13 cellular contexts compared by ENCODE assay signal in the genomic region with DNA sequence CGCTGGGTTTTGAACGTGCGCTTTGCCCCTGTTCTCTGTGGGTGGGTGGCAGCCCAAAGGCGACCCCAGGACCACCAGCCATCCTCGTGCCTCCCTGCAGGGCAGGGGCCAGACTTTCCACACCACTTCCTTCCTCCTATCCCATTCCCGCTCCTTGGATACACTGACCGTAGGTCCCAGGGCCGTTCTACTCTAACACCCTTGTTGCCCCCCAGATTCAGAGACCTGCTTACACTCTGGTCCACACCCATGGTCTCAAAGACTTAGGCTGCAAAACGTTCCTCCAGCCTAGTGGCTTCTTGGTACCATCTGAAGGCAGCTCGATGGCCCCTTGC. TPM values are rescaled to one million over a fixed set of nuclear protein-coding genes. Genes with fewer than 3 reads are reported as not detected.
DNase-seq lines count a peak whose midpoint lies in the region; ATAC-seq and TF ChIP-seq lines count a peak whose summit lies in the region.
"Had no signal": no experiment of that assay in that cellular context is flagged by ENCODE, and none has a peak within 500 bp of the region (broad histone marks: within the 10 kb centered on the region; RNA-seq: fewer than 3 reads in every experiment).

No MANE protein-coding gene starts in this region.

- H3K9me3 ChIP-seq in breast epithelium (no peaks in the 10 kb centered on the region), mammary epithelial cell (replicated peaks; ENCODE audit: insufficient read depth, low read length) (no peaks in the 10 kb centered on the region), thymus (ENCODE audit: control insufficient read depth) (no peaks in the 10 kb centered on the region), GM23248 (ENCODE audit: low read depth) (no peaks in the 10 kb centered on the region), mucosa of descending colon (no peaks in the 10 kb centered on the region)
- H3K9me3 ChIP-seq: transverse colon had no signal

- dilution Hi-C loops in mammary epithelial cell (cut with HindIII; ENCODE audit: low sequenced_read_pairs) = no loop called here

- no peaks in the 10 kb centered on the region for H4K20me1 ChIP-seq in mammary epithelial cell (ENCODE audit: insufficient read depth, low read length)
- H4K20me1 ChIP-seq in GM23248 (ENCODE audit: insufficient read depth) = no peaks in the 10 kb centered on the region

- CTCF ChIA-PET in MCF 10A (lab: Yijun Ruan, JAX) (interaction anchor here (0.7 kb wide), 1 partner anchor 449 kb away, joined by 3 read pairs; no protein-coding TSS in a partner anchor), mammary epithelial cell (lab: Charles Lee; ENCODE audit: low non-redundant PET) (no interaction called here)

- H3K27me3 ChIP-seq in breast epithelium (peaks cover 2 to 22% of the 10 kb centered on the region in 2 donors), mammary epithelial cell (ENCODE audit: insufficient read depth, low read length) (peaks cover 37% of the 10 kb centered on the region), thymus (ENCODE audit: control insufficient read depth, insufficient read depth) (peaks cover 15% of the 10 kb centered on the region), GM23248 (replicated peaks; ENCODE audit: insufficient read depth) (peaks cover 45% of the 10 kb centered on the region)

- TF ChIP-seq POLR2A in breast epithelium (IDR thresholded peaks at IDR 0.05) = no peak

- H3K4me1 ChIP-seq in breast epithelium = no peaks in the 10 kb centered on the region
- no peaks in the 10 kb centered on the region for H3K4me1 ChIP-seq in mammary epithelial cell (ENCODE audit: insufficient read depth, low read length)
- peaks cover 5% of the 10 kb centered on the region for H3K4me1 ChIP-seq in thymus (ENCODE audit: control insufficient read depth, insufficient read depth, low read length)
- H3K4me1 ChIP-seq in GM23248 (ENCODE audit: insufficient read depth) = no peaks in the 10 kb centered on the region
- H3K4me1 ChIP-seq in mucosa of descending colon (ENCODE audit: low read depth) = no peaks in the 10 kb centered on the region
- H3K4me1 ChIP-seq: transverse colon had no signal

- POLR2A ChIA-PET in MCF 10A (lab: Yijun Ruan, JAX) = no interaction called here

- BruUV-seq in MCF 10A (replicated peaks; lab: Mats Ljungman, UMichigan) (no TSS peak), mammary epithelial cell (replicated peaks; lab: Mats Ljungman, UMichigan) (no TSS peak)

- no peak for DNase-seq in breast epithelium (ENCODE audit: low spot score in 2 of 2)
- no peak for DNase-seq in MCF 10A (ENCODE audit: unreplicated experiment)
- DNase-seq in mammary epithelial cell = no peak
- DNase-seq in naive B cell = no peak
- no peak for DNase-seq in GM23248
- DNase-seq in G401 (ENCODE audit: low spot score) = no peak
- no peak for DNase-seq in mucosa of descending colon
- DNase-seq: AML-193, transverse colon had no signal

- H3K79me2 ChIP-seq in mammary epithelial cell (ENCODE audit: insufficient read depth, low read length) (no peaks in the 10 kb centered on the region), GM23248 (ENCODE audit: insufficient read depth) (no peaks in the 10 kb centered on the region)

- H3K36me3 Mint-ChIP-seq in MCF 10A (ENCODE audit: insufficient read depth, unreplicated experiment) (no peaks in the 10 kb centered on the region), naive B cell (peaks cover 0 to 11% of the 10 kb centered on the region in 2 donors)

- WGBS in mammary epithelial cell (ENCODE audit: low coverage, missing lambda C conversion rate) = 83% methylated on average over 1 of the region's 10 CpGs
- WGBS in thymus = 48% methylated on average over 10 of the region's 10 CpGs
- WGBS in GM23248 (ENCODE audit: low coverage in 1 of 2, low lambda C conversion rate in 2 of 2, missing lambda C conversion rate in 2 of 2), 2 experiments = 57 to 60% methylated on average over 10 of the region's 10 CpGs

- H3K4me1 Mint-ChIP-seq in MCF 10A (ENCODE audit: insufficient read depth, unreplicated experiment) = no peaks in the 10 kb centered on the region
- H3K4me1 Mint-ChIP-seq in naive B cell = peaks cover 5 to 15% (median 11%) of the 10 kb centered on the region in 3 donors

- H3K9me2 ChIP-seq in GM23248 (ENCODE audit: insufficient read depth) = no peaks in the 10 kb centered on the region

- ATAC-seq in naive B cell (ENCODE audit: low read depth in 2 of 2) (no peak), mucosa of descending colon (no peak)
- ATAC-seq: HCT116 had no signal

- H3K27me3 Mint-ChIP-seq in MCF 10A (ENCODE audit: insufficient read depth, unreplicated experiment) (peaks cover 70% of the 10 kb centered on the region), naive B cell (peaks cover 58 to 78% (median 75%) of the 10 kb centered on the region in 3 donors)

- H3K27ac Mint-ChIP-seq in MCF 10A (ENCODE audit: low read depth, unreplicated experiment) (no peak overlapping the region), naive B cell (no peak overlapping the region)

- TF ChIP-seq CTCF in breast epithelium (IDR thresholded peaks at IDR 0.05) (no peak), MCF 10A (IDR thresholded peaks at IDR 0.05; ENCODE audit: unreplicated experiment) (no peak), mammary epithelial cell (conservative IDR thresholded peaks at IDR 0.05 in 1 of 2, IDR thresholded peaks at IDR 0.05 in 1 of 2; ENCODE audit: extremely low read depth in 1 of 2, insufficient read depth in 1 of 2, low read depth in 1 of 2, low read length in 2 of 2) (no peak), mucosa of descending colon (IDR thresholded peaks at IDR 0.05) (no peak)

- H3K36me3 ChIP-seq in breast epithelium = no peaks in the 10 kb centered on the region
- H3K36me3 ChIP-seq in mammary epithelial cell (ENCODE audit: insufficient read depth, low read length) = no peaks in the 10 kb centered on the region
- H3K36me3 ChIP-seq in thymus (ENCODE audit: control insufficient read depth, insufficient read depth) = no peaks in the 10 kb centered on the region
- no peaks in the 10 kb centered on the region for H3K36me3 ChIP-seq in GM23248 (ENCODE audit: low read depth)
- H3K36me3 ChIP-seq in mucosa of descending colon (ENCODE audit: low read depth) = no peaks in the 10 kb centered on the region
- H3K36me3 ChIP-seq: transverse colon had no signal

- peaks cover 8% of the 10 kb centered on the region for H3K9me3 Mint-ChIP-seq in MCF 10A (ENCODE audit: unreplicated experiment)
- H3K9me3 Mint-ChIP-seq in naive B cell = peaks cover 0 to 5% (median 2%) of the 10 kb centered on the region in 7 donors

- H3K4me3 Mint-ChIP-seq in MCF 10A (ENCODE audit: unreplicated experiment) = no peak overlapping the region
- H3K4me3 Mint-ChIP-seq in naive B cell = peak overlapping the region; percentile 37 to 84 (median 65)

- no peaks in the 10 kb centered on the region for H3F3A ChIP-seq in GM23248 (ENCODE audit: insufficient read depth)

- H3K27ac ChIP-seq in breast epithelium = no peak overlapping the region
- H3K27ac ChIP-seq in mammary epithelial cell (ENCODE audit: insufficient read depth, low read depth, low read length) = no peak overlapping the region
- H3K27ac ChIP-seq in thymus (ENCODE audit: low read depth) = no peak overlapping the region
- H3K27ac ChIP-seq in GM23248 = no peak overlapping the region
- H3K27ac ChIP-seq: HL-60, transverse colon had no signal

- intact Hi-C loops in breast epithelium (cut with DNase I; ENCODE audit: low total_unique reads) (no loop called here), MCF 10A (cut with micrococcal nuclease) (no loop called here), mammary epithelial cell (cut with micrococcal nuclease) (no loop called here), mucosa of descending colon (cut with DNase I, micrococcal nuclease) (no loop called here)

- H3K9ac ChIP-seq in mammary epithelial cell (ENCODE audit: insufficient read depth, low read length) (no peak overlapping the region), GM23248 (no peak overlapping the region)

- peak overlapping the region; percentile 22 to 69 (median 50) for H3K4me3 ChIP-seq in breast epithelium
- peak overlapping the region in 1 of 3 experiments; percentile 24 for H3K4me3 ChIP-seq in mammary epithelial cell (replicated peaks in 1 of 3; ENCODE audit: insufficient read depth in 1 of 3, low read depth in 2 of 3, low read length in 3 of 3)
- peak overlapping the region; percentile 51 for H3K4me3 ChIP-seq in thymus (ENCODE audit: low read length)
- H3K4me3 ChIP-seq in GM23248 = no peak overlapping the region
- no peak overlapping the region for H3K4me3 ChIP-seq in mucosa of descending colon

- in situ Hi-C loops in mammary epithelial cell (cut with MboI; ENCODE audit: low sequenced_read_pairs in 2 of 2) = no loop called here
- in situ Hi-C loops in GM23248 (cut with MboI) = no loop called here
- in situ Hi-C loops in G401 (cut with HindIII; ENCODE audit: low sequenced_read_pairs) = no loop called here

- H3K4me2 ChIP-seq in mammary epithelial cell (ENCODE audit: insufficient read depth, low read depth, low read length) = peak overlapping the region; percentile 54
- no peak overlapping the region for H3K4me2 ChIP-seq in GM23248 (ENCODE audit: unreplicated experiment)

- H2AFZ ChIP-seq in mammary epithelial cell (ENCODE audit: low read depth, low read length) (no peak overlapping the region), GM23248 (no peak overlapping the region)

RNA-seq across cellular contexts. Expression of a gene that starts 0.3 kb away (rescaled TPM):
- under 1 TPM in 1 of 3 donors, not detected in 2; 0.16 TPM for total RNA-seq in breast epithelium
- total RNA-seq in MCF 10A (2022) = not detected in 2 replicates
- not detected for total RNA-seq in mammary epithelial cell
- polyA plus RNA-seq in mammary epithelial cell = not detected
- not detected for polyA minus RNA-seq in mammary epithelial cell
- polyA plus RNA-seq in naive B cell (ENCODE audit: low read depth in 6 of 6) = not detected
- polyA plus RNA-seq in thymus = 0.41 TPM
- total RNA-seq in GM23248 (2014; rRNA removed; shearing (Covaris generic)) = under 0.01 TPM in 1 of 2 replicates, not detected in the other
- polyA plus RNA-seq in GM23248 (2016; fragmentation: Nextera tagmentation; extraction: Ambion mirVana) = not detected in 2 replicates
- not detected in 2 replicates for total RNA-seq in G401 (2014; rRNA removed; shearing (Covaris generic))
- under 1 TPM in 2 of 3 donors, not detected in 1; 0.06 to 0.19 TPM for total RNA-seq in mucosa of descending colon
- total RNA-seq: myocyte had no signal

Comparison
In these comparisons a context has a peak if more than half of its experiments do, and no peak if none do; other contexts are left out.
1. H3K4me3 ChIP-seq: peak in breast epithelium (3 of 3) and thymus (single experiment); none in GM23248 (single experiment) and mucosa of descending colon (single experiment).